Comparison of ENCODE assay signal across 25 cellular contexts in the genomic region with DNA sequence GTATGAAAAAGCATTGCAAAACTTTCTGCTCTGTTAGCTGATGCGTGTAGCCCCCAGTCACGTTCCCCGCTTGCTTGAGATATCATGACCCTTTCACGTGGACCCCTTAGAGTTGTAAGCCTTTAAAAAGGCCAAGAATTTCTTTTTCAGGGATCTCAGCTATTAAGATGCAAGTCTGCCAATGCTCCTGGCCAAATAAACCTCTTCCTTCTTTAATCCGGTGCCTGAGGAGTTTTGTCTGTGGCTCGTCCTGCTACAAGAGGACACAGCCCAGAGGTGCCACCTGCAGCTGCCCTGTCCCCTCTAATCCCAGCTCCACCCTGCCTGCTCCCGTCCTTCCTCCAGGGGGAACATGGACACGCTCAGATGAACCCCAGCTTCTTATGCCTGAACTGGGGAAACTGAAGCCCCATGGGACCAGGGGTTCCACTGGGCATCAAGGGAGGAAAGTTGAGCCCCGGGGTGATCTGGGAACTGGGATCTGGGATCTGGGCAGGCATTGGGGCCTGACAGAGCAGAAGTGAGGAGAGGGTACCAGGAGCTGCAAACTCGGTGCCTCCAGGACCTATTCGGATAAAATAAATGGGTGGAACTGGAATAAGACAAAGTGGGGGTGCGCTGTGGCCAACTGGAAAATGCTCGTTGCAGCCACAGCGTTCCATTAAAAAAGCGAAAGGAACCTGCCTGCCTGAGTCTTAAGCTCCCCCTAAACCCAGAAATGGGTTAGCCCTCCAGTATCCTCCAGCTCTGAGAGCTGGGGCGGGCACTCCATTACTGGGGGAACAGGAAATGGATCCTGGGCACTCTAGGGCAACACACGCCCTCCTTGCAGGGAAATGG. TPM values are rescaled to one million over a fixed set of nuclear protein-coding genes. Genes with fewer than 3 reads are reported as not detected.
A peak's percentile ranks its signal among the peaks of the same experiment; 100 is the strongest.
DNase-seq lines count a peak whose midpoint lies in the region; ATAC-seq and TF ChIP-seq lines count a peak whose summit lies in the region.
"Had no signal": no experiment of that assay in that cellular context is flagged by ENCODE, and none has a peak within 500 bp of the region (broad histone marks: within the 10 kb centered on the region; RNA-seq: fewer than 3 reads in every experiment).

No MANE protein-coding gene starts in this region.

- H3K27me3 Mint-ChIP-seq in endodermal cell (ENCODE audit: insufficient read depth) (no peaks in the 10 kb centered on the region), type B pancreatic cell (no peaks in the 10 kb centered on the region)
- H3K27me3 Mint-ChIP-seq: B cell; natural killer cell treated with Interleukin-12 subunit alpha and Interleukin-12 subunit beta and Interleukin-15 and Interleukin-18, amount 100 ng/mL, for 72 hours had no signal

- H3K4me3 Mint-ChIP-seq in endodermal cell (no peak overlapping the region), type B pancreatic cell (no peak overlapping the region)
- H3K4me3 Mint-ChIP-seq: B cell; natural killer cell treated with Interleukin-12 subunit alpha and Interleukin-12 subunit beta and Interleukin-15 and Interleukin-18, amount 100 ng/mL, for 72 hours had no signal

- no peak overlapping the region for H3K9ac ChIP-seq in endodermal cell (ENCODE audit: extremely low read depth, low read length, poor library complexity, severe bottlenecking)
- H3K9ac ChIP-seq: KMS-11 had no signal

- DNase-seq in cardiac septum (ENCODE audit: low spot score) (peak; percentile 41), right atrium auricular region (ENCODE audit: low spot score) (no peak), endodermal cell (peak; percentile 51), type B pancreatic cell (ENCODE audit: extremely low spot score, unreplicated experiment) (no peak)
- DNase-seq in effector memory CD4-positive, alpha-beta T cell: no peak
- DNase-seq: activated CD4-positive, alpha-beta T cell treated with anti-CD3 and anti-CD28 coated beads, Interleukin-2, amount 50 U/mL, for 4 hours; activated CD8-positive, alpha-beta memory T cell treated with anti-CD3 and anti-CD28 coated beads, Interleukin-2, amount 50 U/mL, for 4 hours; brain microvascular endothelial cell; colonic mucosa; left cardiac atrium; mesendoderm; NCI-H1694; NCI-H2171; NCI-H526; stimulated activated CD4-positive, alpha-beta T cell treated with anti-CD3 and anti-CD28 coated beads, Interleukin-12 subunit alpha, Interleukin-12 subunit beta, amount 100 ng/mL, for 4 hours; T-helper 2 cell; upper lobe of left lung had no signal

- H3K36me3 Mint-ChIP-seq in endodermal cell (ENCODE audit: low read depth) (peaks cover 38% of the 10 kb centered on the region), type B pancreatic cell (peaks cover 9% of the 10 kb centered on the region)
- H3K36me3 Mint-ChIP-seq: natural killer cell treated with Interleukin-12 subunit alpha and Interleukin-12 subunit beta and Interleukin-15 and Interleukin-18, amount 100 ng/mL, for 72 hours had no signal

- WGBS in endodermal cell (ENCODE audit: insufficient coverage in 1 of 2, insufficient read length in 1 of 2), 2 experiments: 90 to 96% methylated on average over 15 to 17 of the region's 17 CpGs

- H3K36me3 ChIP-seq in right atrium auricular region: no peaks in the 10 kb centered on the region
- H3K36me3 ChIP-seq in endodermal cell (ENCODE audit: control insufficient read depth, insufficient read depth, low read length): peaks cover 20% of the 10 kb centered on the region
- no peaks in the 10 kb centered on the region for H3K36me3 ChIP-seq in effector memory CD4-positive, alpha-beta T cell (ENCODE audit: control insufficient read depth, insufficient read depth, low read length)
- H3K36me3 ChIP-seq: brain microvascular endothelial cell, colonic mucosa, upper lobe of left lung had no signal

- H3K27ac Mint-ChIP-seq in endodermal cell (no peak overlapping the region), type B pancreatic cell (peak overlapping the region; percentile 67)
- H3K27ac Mint-ChIP-seq: natural killer cell treated with Interleukin-12 subunit alpha and Interleukin-12 subunit beta and Interleukin-15 and Interleukin-18, amount 100 ng/mL, for 72 hours had no signal

- peaks cover 11% of the 10 kb centered on the region for H3K4me1 Mint-ChIP-seq in endodermal cell
- peaks cover 14% of the 10 kb centered on the region for H3K4me1 Mint-ChIP-seq in type B pancreatic cell (ENCODE audit: unreplicated experiment)

- TF ChIP-seq CTCF in right atrium auricular region (IDR thresholded peaks at IDR 0.05): no peak
- TF ChIP-seq CTCF in endodermal cell (conservative IDR thresholded peaks at IDR 0.05): no peak
- no peak for TF ChIP-seq CTCF in type B pancreatic cell (conservative IDR thresholded peaks at IDR 0.05)

- intact Hi-C loops in cardiac septum (cut with DNase I): loop anchor here (5.0 kb wide), 1 partner anchor 149 kb away; no protein-coding TSS in a partner anchor

- H3K9me3 Mint-ChIP-seq in endodermal cell: peaks cover 25% of the 10 kb centered on the region
- H3K9me3 Mint-ChIP-seq in type B pancreatic cell: peaks cover 6% of the 10 kb centered on the region
- H3K9me3 Mint-ChIP-seq: activated T-helper 2 cell treated with anti-CD3 and anti-CD28 coated beads, Interferon-gamma antibody, Interleukin-2, Interleukin-4, amounts not matched to agents 10 μg/mL and 5 μg/mL and 100 μg/mL, durations not matched to agents 14 hours and 24 hours and 36 hours; natural killer cell treated with Interleukin-12 subunit alpha and Interleukin-12 subunit beta and Interleukin-15 and Interleukin-18, amount 100 ng/mL, for 72 hours had no signal

- H3K4me1 ChIP-seq in right atrium auricular region: peaks cover 0 to 3% of the 10 kb centered on the region in 2 donors
- H3K4me1 ChIP-seq in endodermal cell (ENCODE audit: control insufficient read depth, insufficient read depth, low read length): no peaks in the 10 kb centered on the region
- H3K4me1 ChIP-seq in effector memory CD4-positive, alpha-beta T cell (ENCODE audit: control insufficient read depth, insufficient read depth, low read length, poor library complexity, severe bottlenecking): peaks cover 30% of the 10 kb centered on the region
- H3K4me1 ChIP-seq: colonic mucosa had no signal

- H3K27ac ChIP-seq in right atrium auricular region: no peak overlapping the region
- no peak overlapping the region for H3K27ac ChIP-seq in endodermal cell (ENCODE audit: low read depth, low read length)
- no peak overlapping the region for H3K27ac ChIP-seq in effector memory CD4-positive, alpha-beta T cell (ENCODE audit: insufficient read depth, low read length, poor library complexity, severe bottlenecking)
- H3K27ac ChIP-seq: brain microvascular endothelial cell, colonic mucosa, KMS-11, upper lobe of left lung, VCaP had no signal

- H3K27me3 ChIP-seq in right atrium auricular region: no peaks in the 10 kb centered on the region
- H3K27me3 ChIP-seq in endodermal cell (ENCODE audit: control insufficient read depth, insufficient read depth, low read length, poor library complexity, severe bottlenecking): no peaks in the 10 kb centered on the region
- no peaks in the 10 kb centered on the region for H3K27me3 ChIP-seq in effector memory CD4-positive, alpha-beta T cell (replicated peaks; ENCODE audit: control insufficient read depth, insufficient read depth, low read length, poor library complexity, severe bottlenecking)
- H3K27me3 ChIP-seq: brain microvascular endothelial cell, colonic mucosa, upper lobe of left lung had no signal

- no peaks in the 10 kb centered on the region for H3K9me3 ChIP-seq in right atrium auricular region
- H3K9me3 ChIP-seq in endodermal cell (ENCODE audit: control insufficient read depth, low read length): peaks cover 20% of the 10 kb centered on the region
- H3K9me3 ChIP-seq in effector memory CD4-positive, alpha-beta T cell (ENCODE audit: control insufficient read depth, low read length): no peaks in the 10 kb centered on the region
- H3K9me3 ChIP-seq: colonic mucosa, upper lobe of left lung had no signal

- no peak overlapping the region for H3K4me3 ChIP-seq in right atrium auricular region
- H3K4me3 ChIP-seq in endodermal cell (ENCODE audit: low read length): no peak overlapping the region
- H3K4me3 ChIP-seq in effector memory CD4-positive, alpha-beta T cell (ENCODE audit: insufficient read depth, low read depth, low read length, poor library complexity, severe bottlenecking): no peak overlapping the region
- H3K4me3 ChIP-seq: colonic mucosa, upper lobe of left lung had no signal

- ATAC-seq in GM18520 (IDR thresholded peaks at IDR 0.05; ENCODE audit: unreplicated experiment): no peak
- ATAC-seq: left cardiac atrium; natural killer cell treated with Interleukin-12 subunit alpha and Interleukin-12 subunit beta and Interleukin-15 and Interleukin-18, amount 100 ng/mL, for 72 hours had no signal

RNA-seq across cellular contexts. Expression of gene QPRT, which starts 19.7 kb away (rescaled TPM):
- 6.7 TPM for total RNA-seq in cardiac septum
- 10 to 100 TPM; 18.3 to 38.2 TPM for total RNA-seq in right atrium auricular region
- total RNA-seq in endodermal cell: 100 to 1,000 TPM in 1 of 2 donors, 10 to 100 TPM in 1; 92.3 to 109 TPM
- 102 TPM for polyA plus RNA-seq in endodermal cell (2013, experiment 1 of 2)
- 98.7 TPM for polyA plus RNA-seq in endodermal cell (2013, experiment 2 of 2)
- 92.3 and 129 TPM in 2 replicates for total RNA-seq in type B pancreatic cell (ENCODE audit: low replicate concordance)

RNA-seq across cellular contexts. Expression of gene SPN, which starts 35.7 kb away (rescaled TPM):
- total RNA-seq in cardiac septum (3.1 TPM), right atrium auricular region (1 to 10 TPM; 3.7 to 4.5 TPM), endodermal cell (under 1 TPM in 1 of 2 donors, not detected in 1; 0.86 TPM), type B pancreatic cell (ENCODE audit: low replicate concordance) (0.14 and 0.31 TPM in 2 replicates)
- polyA plus RNA-seq in endodermal cell (2013, experiment 1 of 2): 0.28 TPM
- polyA plus RNA-seq in endodermal cell (2013, experiment 2 of 2): 0.29 TPM
- total RNA-seq: osteocyte, RPMI7951 had no signal

RNA-seq across cellular contexts. Expression of gene C16orf54, which starts 47.1 kb away (rescaled TPM):
- total RNA-seq in cardiac septum (0.94 TPM), right atrium auricular region (under 1 TPM; 0.52 to 0.90 TPM), endodermal cell (not detected), type B pancreatic cell (ENCODE audit: low replicate concordance) (2.1 and 3.3 TPM in 2 replicates)
- not detected for polyA plus RNA-seq in endodermal cell (2013, experiment 1 of 2)
- polyA plus RNA-seq in endodermal cell (2013, experiment 2 of 2): not detected
- total RNA-seq: osteocyte, RPMI7951 had no signal

Comparison
In these comparisons a context has a peak if more than half of its experiments do, and no peak if none do; other contexts are left out.
1. DNase-seq: peak in cardiac septum (single experiment) and endodermal cell (single experiment); none in right atrium auricular region (single experiment), type B pancreatic cell (single experiment) and effector memory CD4-positive, alpha-beta T cell (0 of 3).